1 cellular context compared by ENCODE assay signal in the genomic region with DNA sequence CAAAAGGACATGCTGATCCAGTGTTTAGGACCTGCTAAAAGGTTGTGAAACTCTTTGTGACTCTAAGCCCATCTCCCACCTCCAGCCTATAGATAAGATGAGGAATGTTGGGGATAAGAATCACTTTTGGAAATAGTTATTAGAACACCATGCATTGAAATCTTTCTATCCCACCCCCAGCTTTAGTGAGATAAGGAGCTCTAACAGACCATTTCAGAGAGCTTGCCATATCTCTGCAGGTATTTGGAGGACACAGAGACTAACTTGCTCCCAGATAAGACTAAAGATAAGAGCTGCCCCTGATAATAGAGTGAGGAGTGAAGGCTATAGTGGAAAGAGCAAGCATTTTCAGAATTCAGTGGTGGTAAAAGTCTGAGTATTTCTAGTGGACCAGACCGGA.
TF ChIP-seq lines count a peak whose summit lies in the region.

No MANE protein-coding gene starts in this region.

TF ChIP-seq in GM23338, 12 proteins besides CTCF, POLR2A, EP300 and RAD21 (continued from another document):
- no peak for TF ChIP-seq ZNF462 (CRISPR knock-in tag; IDR thresholded peaks at IDR 0.05)
